12 cellular contexts compared by ENCODE assay signal in genomic region chr6:151229401-151230276, GRCh38. TPM values are rescaled to one million over a fixed set of nuclear protein-coding genes. Genes with fewer than 3 reads are reported as not detected.
DNase-seq lines count a peak whose midpoint lies in the region; ATAC-seq and TF ChIP-seq lines count a peak whose summit lies in the region.
"Had no signal": no experiment of that assay in that cellular context is flagged by ENCODE, and none has a peak within 500 bp of the region (broad histone marks: within the 10 kb centered on the region; RNA-seq: fewer than 3 reads in every experiment).

No MANE protein-coding gene starts in this region.

- no peaks in the 10 kb centered on the region for H3K27me3 ChIP-seq in left lung
- no peaks in the 10 kb centered on the region for H3K27me3 ChIP-seq in colonic mucosa
- H3K27me3 ChIP-seq: cardiac muscle cell, stomach had no signal

- no peak overlapping the region for H3K9ac ChIP-seq in colonic mucosa (ENCODE audit: low read depth in 2 of 2, low read length in 2 of 2)

- H3K27ac ChIP-seq in left lung (no peak overlapping the region), colonic mucosa (no peak overlapping the region)
- H3K27ac ChIP-seq: cardiac muscle cell, stomach had no signal

- TF ChIP-seq CTCF in left lung (IDR thresholded peaks at IDR 0.05) = no peak
- no peak for TF ChIP-seq CTCF in colonic mucosa (IDR thresholded peaks at IDR 0.05)

- intact Hi-C loops in left lung (cut with DNase I) = no loop called here
- intact Hi-C loops in Right ventricle myocardium inferior (cut with DNase I) = no loop called here
- intact Hi-C loops in colonic mucosa (cut with DNase I) = no loop called here

- H3K4me1 ChIP-seq in left lung (no peaks in the 10 kb centered on the region), colonic mucosa (no peaks in the 10 kb centered on the region)
- H3K4me1 ChIP-seq: stomach had no signal

- H3K4me3 ChIP-seq in left lung (no peak overlapping the region), colonic mucosa (no peak overlapping the region)
- H3K4me3 ChIP-seq: cardiac muscle cell, stomach had no signal

- no peaks in the 10 kb centered on the region for H3K9me3 ChIP-seq in left lung
- H3K9me3 ChIP-seq in colonic mucosa = no peaks in the 10 kb centered on the region
- H3K9me3 ChIP-seq: stomach had no signal

- no peaks in the 10 kb centered on the region for H3K36me3 ChIP-seq in left lung
- no peaks in the 10 kb centered on the region for H3K36me3 ChIP-seq in colonic mucosa
- H3K36me3 ChIP-seq: cardiac muscle cell, stomach had no signal

- DNase-seq in GF-D8 (lab: John Stamatoyannopoulos, UW) (peak; percentile 38), NCI-H226 (peak; percentile 78), left lung (no peak), Right ventricle myocardium inferior (ENCODE audit: missing footprints) (no peak), colonic mucosa (no peak)
- DNase-seq in activated T-helper 9 cell treated with anti-CD3 and anti-CD28 coated beads, Interleukin-2, amount 50 U/mL, for 16 hours (ENCODE audit: low read depth) = peak; percentile 8
- peak; percentile 41 to 72 for DNase-seq in stimulated activated CD4-positive, alpha-beta T cell treated with anti-CD3 and anti-CD28 coated beads, Interleukin-15, amount 100 ng/mL, for 48 hours (ENCODE audit: low read depth in 2 of 2)
- DNase-seq: activated gamma-delta T cell, NCI-H2081 treated with DMSO at 0.1 percent for 48 hours, stomach had no signal

- ATAC-seq in GM21717 (IDR thresholded peaks at IDR 0.05; ENCODE audit: unreplicated experiment) = no peak
- ATAC-seq in left lung = no peak
- no peak for ATAC-seq in Right ventricle myocardium inferior

RNA-seq across cellular contexts. Expression of gene AKAP12, which starts 10.1 kb away (rescaled TPM):
- 10 to 100 TPM; 28.9 to 29.1 TPM for total RNA-seq in left lung
- total RNA-seq in Right ventricle myocardium inferior = 18.1 TPM
- total RNA-seq in colonic mucosa = 10 to 100 TPM in 1 of 2 donors, 1 to 10 TPM in 1; 3.9 to 38.8 TPM

Comparison
In these comparisons a context has a peak if more than half of its experiments do, and no peak if none do; other contexts are left out.
1. DNase-seq: peak in GF-D8 (single experiment), NCI-H226 (single experiment), activated T-helper 9 cell treated with anti-CD3 and anti-CD28 coated beads, Interleukin-2, amount 50 U/mL, for 16 hours (single experiment) and stimulated activated CD4-positive, alpha-beta T cell treated with anti-CD3 and anti-CD28 coated beads, Interleukin-15, amount 100 ng/mL, for 48 hours (2 of 2); none in left lung (0 of 2), Right ventricle myocardium inferior (single experiment) and colonic mucosa (single experiment).